ENCODE assay signal across 8 cellular contexts in genomic region chr5:126450388-126450787, GRCh38. TPM values are rescaled to one million over a fixed set of nuclear protein-coding genes. Genes with fewer than 3 reads are reported as not detected.
DNase-seq lines count a peak whose midpoint lies in the region; ATAC-seq and TF ChIP-seq lines count a peak whose summit lies in the region.

No MANE protein-coding gene starts in this region.

- H3K4me3 ChIP-seq in left ventricle myocardium inferior (no peak overlapping the region), skeletal muscle satellite cell (ENCODE audit: low read length) (no peak overlapping the region), coronary artery (no peak overlapping the region)

- H3K27ac ChIP-seq in left ventricle myocardium inferior (replicated peaks) (peak overlapping the region; percentile 65), angular gyrus (ENCODE audit: low read depth, low read length) (peak overlapping the region; percentile 67), coronary artery (no peak overlapping the region)

- H3K9ac ChIP-seq in skeletal muscle satellite cell (ENCODE audit: low read depth, low read length), result peak overlapping the region; percentile 79

- intact Hi-C loops in left ventricle myocardium inferior (cut with micrococcal nuclease) (no loop called here), Right ventricle myocardium superior (cut with DNase I) (no loop called here), posterior vena cava (cut with DNase I) (no loop called here)

- no peaks in the 10 kb centered on the region for H3K9me3 ChIP-seq in left ventricle myocardium inferior (replicated peaks)
- H3K9me3 ChIP-seq in skeletal muscle satellite cell (replicated peaks; ENCODE audit: low read length), result no peaks in the 10 kb centered on the region

- ATAC-seq in Right ventricle myocardium superior (ENCODE audit: poor library complexity) (no peak), HG03139 (IDR thresholded peaks at IDR 0.05; ENCODE audit: unreplicated experiment) (peak; percentile 44)

- H3K36me3 ChIP-seq in left ventricle myocardium inferior (peaks cover 12% of the 10 kb centered on the region), skeletal muscle satellite cell (ENCODE audit: insufficient read depth, low read length) (peaks cover 24% of the 10 kb centered on the region)

- peak overlapping the region; percentile 73 for H3K4me2 ChIP-seq in skeletal muscle satellite cell (ENCODE audit: low read length)

- DNase-seq in left ventricle myocardium inferior, result no peak
- no peak for DNase-seq in Right ventricle myocardium superior
- DNase-seq in coronary artery (ENCODE audit: low spot score), result no peak
- no peak for DNase-seq in posterior vena cava (ENCODE audit: low spot score)
- DNase-seq in activated CD8-positive, alpha-beta memory T cell treated with anti-CD3 and anti-CD28 coated beads for 24 hours, result no peak

- no peak for TF ChIP-seq CTCF in left ventricle myocardium inferior (IDR thresholded peaks at IDR 0.05; ENCODE audit: borderline replicate concordance)
- TF ChIP-seq CTCF in coronary artery (IDR thresholded peaks at IDR 0.05), result no peak

- no peaks in the 10 kb centered on the region for H3K27me3 ChIP-seq in left ventricle myocardium inferior (ENCODE audit: low read depth)
- H3K27me3 ChIP-seq in skeletal muscle satellite cell (ENCODE audit: control insufficient read depth, insufficient read depth, low read length), result no peaks in the 10 kb centered on the region

- H3K4me1 ChIP-seq in left ventricle myocardium inferior, result peaks cover 53% of the 10 kb centered on the region
- H3K4me1 ChIP-seq in skeletal muscle satellite cell (ENCODE audit: control insufficient read depth, insufficient read depth, low read length), result peaks cover 57% of the 10 kb centered on the region

RNA-seq across cellular contexts. Expression of gene GRAMD2B, which starts 27.2 kb away (rescaled TPM):
- total RNA-seq in left ventricle myocardium inferior (24.6 TPM), Right ventricle myocardium superior (25.4 TPM), posterior vena cava (10 to 100 TPM; 20.9 to 21.0 TPM)
- total RNA-seq in skeletal muscle satellite cell (2012; rRNA removed), result 4.8 and 12.7 TPM in 2 replicates

Comparison
In these comparisons a context has a peak if more than half of its experiments do, and no peak if none do; other contexts are left out.
1. H3K27ac ChIP-seq: peak in left ventricle myocardium inferior (single experiment) and angular gyrus (single experiment); none in coronary artery (0 of 2).